In genomic region chr5:159668556-159668955, GRCh38 we compare ENCODE assay signal across 8 cellular contexts.
"Had no signal": no experiment of that assay in that cellular context is flagged by ENCODE, and none has a peak within 500 bp of the region (broad histone marks: within the 10 kb centered on the region; RNA-seq: fewer than 3 reads in every experiment).

No MANE protein-coding gene starts in this region.

- H3K4me3 Mint-ChIP-seq: GM23338, H9, IgD-negative memory B cell had no signal

- H3K27ac Mint-ChIP-seq: GM23338, H9, IgD-negative memory B cell had no signal

- H3K36me3 Mint-ChIP-seq: IgD-negative memory B cell had no signal

- H3K4me3 ChIP-seq: GM23338, K562 had no signal

- DNase-seq: H9, HCEC 1CT had no signal

- ATAC-seq: GM23338, HepG2, K562 had no signal

- FAIRE-seq: H1, H54, HepG2, K562 had no signal

- H3K4me1 Mint-ChIP-seq: GM23338, H9, IgD-negative memory B cell had no signal
